1 cellular context compared by ENCODE assay signal in the genomic region with DNA sequence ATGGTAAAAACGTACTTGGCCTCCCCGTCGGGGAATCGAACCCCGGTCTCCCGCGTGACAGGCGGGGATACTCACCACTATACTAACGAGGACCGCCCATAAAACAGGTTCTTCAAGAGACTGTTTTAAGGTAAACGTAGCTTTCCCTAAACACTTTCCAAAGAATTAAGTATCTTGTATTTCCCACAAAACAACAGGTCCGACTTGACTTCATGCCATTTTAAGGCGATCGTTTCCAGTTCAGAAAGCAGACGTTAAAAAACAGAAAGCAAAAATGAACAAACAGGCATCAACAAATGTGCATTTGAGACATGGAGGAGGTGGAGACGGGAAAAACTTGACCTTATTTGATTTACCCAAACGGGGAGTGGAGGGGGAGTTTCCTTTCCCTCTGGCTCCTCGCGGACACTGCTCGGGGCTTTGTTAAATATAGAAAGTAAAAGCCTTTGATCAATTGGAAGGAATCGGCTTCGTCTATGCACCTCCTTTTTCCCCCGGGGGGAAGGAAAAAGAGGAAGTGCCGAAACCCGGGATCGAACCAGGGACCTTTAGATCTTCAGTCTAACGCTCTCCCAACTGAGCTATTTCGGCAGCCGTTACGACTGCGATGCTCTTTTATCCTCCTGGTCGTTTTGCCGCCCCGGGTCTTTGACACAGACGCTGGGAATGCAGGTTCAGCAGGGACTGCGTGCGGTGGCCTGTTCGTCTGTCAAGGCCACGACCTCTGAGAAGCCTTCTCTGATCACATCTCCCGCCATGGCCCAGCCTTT.
TF ChIP-seq lines count a peak whose summit lies in the region.

No MANE protein-coding gene starts in this region.

TF ChIP-seq in K562, 482 proteins besides CTCF, POLR2A, EP300 and RAD21 (continued from another document and continues in another):
- TF ChIP-seq, protein P1, sequence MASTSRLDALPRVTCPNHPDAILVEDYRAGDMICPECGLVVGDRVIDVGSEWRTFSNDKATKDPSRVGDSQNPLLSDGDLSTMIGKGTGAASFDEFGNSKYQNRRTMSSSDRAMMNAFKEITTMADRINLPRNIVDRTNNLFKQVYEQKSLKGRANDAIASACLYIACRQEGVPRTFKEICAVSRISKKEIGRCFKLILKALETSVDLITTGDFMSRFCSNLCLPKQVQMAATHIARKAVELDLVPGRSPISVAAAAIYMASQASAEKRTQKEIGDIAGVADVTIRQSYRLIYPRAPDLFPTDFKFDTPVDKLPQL (IDR thresholded peaks at IDR 0.05; ENCODE audit: extremely low read depth, insufficient read length) = no peak
- TF ChIP-seq ZC3H4 (CRISPR knock-in tag; IDR thresholded peaks at IDR 0.05; ENCODE audit: borderline replicate concordance) = no peak
- peak; percentile 71 for TF ChIP-seq BDP1 (IDR thresholded peaks at IDR 0.05; ENCODE audit: insufficient read depth, insufficient read length)
- TF ChIP-seq, protein P2, sequence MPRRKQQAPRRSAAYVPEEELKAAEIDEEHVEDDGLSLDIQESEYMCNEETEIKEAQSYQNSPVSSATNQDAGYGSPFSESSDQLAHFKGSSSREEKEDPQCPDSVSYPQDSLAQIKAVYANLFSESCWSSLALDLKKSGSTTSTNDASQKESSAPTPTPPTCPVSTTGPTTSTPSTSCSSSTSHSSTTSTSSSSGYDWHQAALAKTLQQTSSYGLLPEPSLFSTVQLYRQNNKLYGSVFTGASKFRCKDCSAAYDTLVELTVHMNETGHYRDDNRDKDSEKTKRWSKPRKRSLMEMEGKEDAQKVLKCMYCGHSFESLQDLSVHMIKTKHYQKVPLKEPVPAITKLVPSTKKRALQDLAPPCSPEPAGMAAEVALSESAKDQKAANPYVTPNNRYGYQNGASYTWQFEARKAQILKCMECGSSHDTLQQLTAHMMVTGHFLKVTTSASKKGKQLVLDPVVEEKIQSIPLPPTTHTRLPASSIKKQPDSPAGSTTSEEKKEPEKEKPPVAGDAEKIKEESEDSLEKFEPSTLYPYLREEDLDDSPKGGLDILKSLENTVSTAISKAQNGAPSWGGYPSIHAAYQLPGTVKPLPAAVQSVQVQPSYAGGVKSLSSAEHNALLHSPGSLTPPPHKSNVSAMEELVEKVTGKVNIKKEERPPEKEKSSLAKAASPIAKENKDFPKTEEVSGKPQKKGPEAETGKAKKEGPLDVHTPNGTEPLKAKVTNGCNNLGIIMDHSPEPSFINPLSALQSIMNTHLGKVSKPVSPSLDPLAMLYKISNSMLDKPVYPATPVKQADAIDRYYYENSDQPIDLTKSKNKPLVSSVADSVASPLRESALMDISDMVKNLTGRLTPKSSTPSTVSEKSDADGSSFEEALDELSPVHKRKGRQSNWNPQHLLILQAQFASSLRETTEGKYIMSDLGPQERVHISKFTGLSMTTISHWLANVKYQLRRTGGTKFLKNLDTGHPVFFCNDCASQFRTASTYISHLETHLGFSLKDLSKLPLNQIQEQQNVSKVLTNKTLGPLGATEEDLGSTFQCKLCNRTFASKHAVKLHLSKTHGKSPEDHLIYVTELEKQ (CRISPR knock-in tag; IDR thresholded peaks at IDR 0.05) = no peak
- TF ChIP-seq NCOA6 (IDR thresholded peaks at IDR 0.05) = no peak
- peak; percentile 41 to 89; a peak in 3 of 4 replicates for TF ChIP-seq TBL1XR1 (IDR thresholded peaks at IDR 0.05; ENCODE audit: low read length in 2 of 2)
- no peak for TF ChIP-seq SMARCA4 (IDR thresholded peaks at IDR 0.05)
- TF ChIP-seq EWSR1 (IDR thresholded peaks at IDR 0.05; ENCODE audit: borderline replicate concordance, low read depth, partially characterized antibody) = no peak
- TF ChIP-seq TEAD1 (CRISPR knock-in tag; IDR thresholded peaks at IDR 0.05) = peak; percentile 16 to 86; a peak in 3 of 4 replicates
- peak; percentile 49; the same call in 1 of the 2 replicates for TF ChIP-seq ATF7 (IDR thresholded peaks at IDR 0.05)
- TF ChIP-seq GTF2F1 (IDR thresholded peaks at IDR 0.05; ENCODE audit: low read depth, low read length) = 0 out of 2 replicates have a peak, but pooled peaks have one; percentile 50
- TF ChIP-seq CAMTA2 (CRISPR knock-in tag; conservative IDR thresholded peaks at IDR 0.05) = no peak
- TF ChIP-seq EZH2 (IDR thresholded peaks at IDR 0.05; ENCODE audit: borderline replicate concordance, low read depth, low read length) = no peak
- TF ChIP-seq RHOXF2B (CRISPR knock-in tag; conservative IDR thresholded peaks at IDR 0.05) = no peak
- TF ChIP-seq MCM3 (IDR thresholded peaks at IDR 0.05) = no peak
- TF ChIP-seq, protein P3, sequence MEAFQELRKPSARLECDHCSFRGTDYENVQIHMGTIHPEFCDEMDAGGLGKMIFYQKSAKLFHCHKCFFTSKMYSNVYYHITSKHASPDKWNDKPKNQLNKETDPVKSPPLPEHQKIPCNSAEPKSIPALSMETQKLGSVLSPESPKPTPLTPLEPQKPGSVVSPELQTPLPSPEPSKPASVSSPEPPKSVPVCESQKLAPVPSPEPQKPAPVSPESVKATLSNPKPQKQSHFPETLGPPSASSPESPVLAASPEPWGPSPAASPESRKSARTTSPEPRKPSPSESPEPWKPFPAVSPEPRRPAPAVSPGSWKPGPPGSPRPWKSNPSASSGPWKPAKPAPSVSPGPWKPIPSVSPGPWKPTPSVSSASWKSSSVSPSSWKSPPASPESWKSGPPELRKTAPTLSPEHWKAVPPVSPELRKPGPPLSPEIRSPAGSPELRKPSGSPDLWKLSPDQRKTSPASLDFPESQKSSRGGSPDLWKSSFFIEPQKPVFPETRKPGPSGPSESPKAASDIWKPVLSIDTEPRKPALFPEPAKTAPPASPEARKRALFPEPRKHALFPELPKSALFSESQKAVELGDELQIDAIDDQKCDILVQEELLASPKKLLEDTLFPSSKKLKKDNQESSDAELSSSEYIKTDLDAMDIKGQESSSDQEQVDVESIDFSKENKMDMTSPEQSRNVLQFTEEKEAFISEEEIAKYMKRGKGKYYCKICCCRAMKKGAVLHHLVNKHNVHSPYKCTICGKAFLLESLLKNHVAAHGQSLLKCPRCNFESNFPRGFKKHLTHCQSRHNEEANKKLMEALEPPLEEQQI (IDR thresholded peaks at IDR 0.05) = peak; percentile 41; the same call in 1 of the 2 replicates
- TF ChIP-seq, protein P4, sequence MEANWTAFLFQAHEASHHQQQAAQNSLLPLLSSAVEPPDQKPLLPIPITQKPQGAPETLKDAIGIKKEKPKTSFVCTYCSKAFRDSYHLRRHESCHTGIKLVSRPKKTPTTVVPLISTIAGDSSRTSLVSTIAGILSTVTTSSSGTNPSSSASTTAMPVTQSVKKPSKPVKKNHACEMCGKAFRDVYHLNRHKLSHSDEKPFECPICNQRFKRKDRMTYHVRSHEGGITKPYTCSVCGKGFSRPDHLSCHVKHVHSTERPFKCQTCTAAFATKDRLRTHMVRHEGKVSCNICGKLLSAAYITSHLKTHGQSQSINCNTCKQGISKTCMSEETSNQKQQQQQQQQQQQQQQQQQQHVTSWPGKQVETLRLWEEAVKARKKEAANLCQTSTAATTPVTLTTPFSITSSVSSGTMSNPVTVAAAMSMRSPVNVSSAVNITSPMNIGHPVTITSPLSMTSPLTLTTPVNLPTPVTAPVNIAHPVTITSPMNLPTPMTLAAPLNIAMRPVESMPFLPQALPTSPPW (CRISPR knock-in tag; IDR thresholded peaks at IDR 0.05) = peak; percentile 56
- 0 out of 2 replicates have a peak, but pooled peaks have one; percentile 64 for TF ChIP-seq HNRNPUL1 (IDR thresholded peaks at IDR 0.05; ENCODE audit: low read length)
- peak; percentile 27; the same call in 1 of the 2 replicates for TF ChIP-seq ETV1 (tag; conservative IDR thresholded peaks at IDR 0.05; ENCODE audit: low read depth)
- TF ChIP-seq, protein P5, sequence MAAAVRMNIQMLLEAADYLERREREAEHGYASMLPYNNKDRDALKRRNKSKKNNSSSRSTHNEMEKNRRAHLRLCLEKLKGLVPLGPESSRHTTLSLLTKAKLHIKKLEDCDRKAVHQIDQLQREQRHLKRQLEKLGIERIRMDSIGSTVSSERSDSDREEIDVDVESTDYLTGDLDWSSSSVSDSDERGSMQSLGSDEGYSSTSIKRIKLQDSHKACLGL (CRISPR knock-in tag; IDR thresholded peaks at IDR 0.05; ENCODE audit: borderline replicate concordance, poor library complexity, severe bottlenecking) = no peak
- TF ChIP-seq ZBTB1 (CRISPR knock-in tag; IDR thresholded peaks at IDR 0.05; ENCODE audit: borderline replicate concordance, low read depth) = no peak
- TF ChIP-seq CBX8 (IDR thresholded peaks at IDR 0.05; ENCODE audit: borderline replicate concordance, extremely low read depth, low read depth, low read length, poor library complexity, severe bottlenecking) = no peak
- TF ChIP-seq, protein P6, sequence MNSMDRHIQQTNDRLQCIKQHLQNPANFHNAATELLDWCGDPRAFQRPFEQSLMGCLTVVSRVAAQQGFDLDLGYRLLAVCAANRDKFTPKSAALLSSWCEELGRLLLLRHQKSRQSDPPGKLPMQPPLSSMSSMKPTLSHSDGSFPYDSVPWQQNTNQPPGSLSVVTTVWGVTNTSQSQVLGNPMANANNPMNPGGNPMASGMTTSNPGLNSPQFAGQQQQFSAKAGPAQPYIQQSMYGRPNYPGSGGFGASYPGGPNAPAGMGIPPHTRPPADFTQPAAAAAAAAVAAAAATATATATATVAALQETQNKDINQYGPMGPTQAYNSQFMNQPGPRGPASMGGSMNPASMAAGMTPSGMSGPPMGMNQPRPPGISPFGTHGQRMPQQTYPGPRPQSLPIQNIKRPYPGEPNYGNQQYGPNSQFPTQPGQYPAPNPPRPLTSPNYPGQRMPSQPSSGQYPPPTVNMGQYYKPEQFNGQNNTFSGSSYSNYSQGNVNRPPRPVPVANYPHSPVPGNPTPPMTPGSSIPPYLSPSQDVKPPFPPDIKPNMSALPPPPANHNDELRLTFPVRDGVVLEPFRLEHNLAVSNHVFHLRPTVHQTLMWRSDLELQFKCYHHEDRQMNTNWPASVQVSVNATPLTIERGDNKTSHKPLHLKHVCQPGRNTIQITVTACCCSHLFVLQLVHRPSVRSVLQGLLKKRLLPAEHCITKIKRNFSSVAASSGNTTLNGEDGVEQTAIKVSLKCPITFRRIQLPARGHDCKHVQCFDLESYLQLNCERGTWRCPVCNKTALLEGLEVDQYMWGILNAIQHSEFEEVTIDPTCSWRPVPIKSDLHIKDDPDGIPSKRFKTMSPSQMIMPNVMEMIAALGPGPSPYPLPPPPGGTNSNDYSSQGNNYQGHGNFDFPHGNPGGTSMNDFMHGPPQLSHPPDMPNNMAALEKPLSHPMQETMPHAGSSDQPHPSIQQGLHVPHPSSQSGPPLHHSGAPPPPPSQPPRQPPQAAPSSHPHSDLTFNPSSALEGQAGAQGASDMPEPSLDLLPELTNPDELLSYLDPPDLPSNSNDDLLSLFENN (IDR thresholded peaks at IDR 0.05; ENCODE audit: low read depth in 2 of 2, low read length in 2 of 2) = no peak
- TF ChIP-seq, protein P7, sequence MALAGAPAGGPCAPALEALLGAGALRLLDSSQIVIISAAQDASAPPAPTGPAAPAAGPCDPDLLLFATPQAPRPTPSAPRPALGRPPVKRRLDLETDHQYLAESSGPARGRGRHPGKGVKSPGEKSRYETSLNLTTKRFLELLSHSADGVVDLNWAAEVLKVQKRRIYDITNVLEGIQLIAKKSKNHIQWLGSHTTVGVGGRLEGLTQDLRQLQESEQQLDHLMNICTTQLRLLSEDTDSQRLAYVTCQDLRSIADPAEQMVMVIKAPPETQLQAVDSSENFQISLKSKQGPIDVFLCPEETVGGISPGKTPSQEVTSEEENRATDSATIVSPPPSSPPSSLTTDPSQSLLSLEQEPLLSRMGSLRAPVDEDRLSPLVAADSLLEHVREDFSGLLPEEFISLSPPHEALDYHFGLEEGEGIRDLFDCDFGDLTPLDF (CRISPR knock-in tag; IDR thresholded peaks at IDR 0.05) = no peak; the same call in 1 of the 2 replicates
- TF ChIP-seq ZBTB7A (IDR thresholded peaks at IDR 0.05; ENCODE audit: borderline replicate concordance, control insufficient read depth, low read depth, low read length) = no peak
- TF ChIP-seq MAFK (IDR thresholded peaks at IDR 0.05; ENCODE audit: low read length) = peak; percentile 43
- TF ChIP-seq SMAD2 (IDR thresholded peaks at IDR 0.05; ENCODE audit: low read depth, low read length) = no peak
- no peak for TF ChIP-seq PTBP1 (IDR thresholded peaks at IDR 0.05; ENCODE audit: low read depth, low read length)
- TF ChIP-seq, protein P8, sequence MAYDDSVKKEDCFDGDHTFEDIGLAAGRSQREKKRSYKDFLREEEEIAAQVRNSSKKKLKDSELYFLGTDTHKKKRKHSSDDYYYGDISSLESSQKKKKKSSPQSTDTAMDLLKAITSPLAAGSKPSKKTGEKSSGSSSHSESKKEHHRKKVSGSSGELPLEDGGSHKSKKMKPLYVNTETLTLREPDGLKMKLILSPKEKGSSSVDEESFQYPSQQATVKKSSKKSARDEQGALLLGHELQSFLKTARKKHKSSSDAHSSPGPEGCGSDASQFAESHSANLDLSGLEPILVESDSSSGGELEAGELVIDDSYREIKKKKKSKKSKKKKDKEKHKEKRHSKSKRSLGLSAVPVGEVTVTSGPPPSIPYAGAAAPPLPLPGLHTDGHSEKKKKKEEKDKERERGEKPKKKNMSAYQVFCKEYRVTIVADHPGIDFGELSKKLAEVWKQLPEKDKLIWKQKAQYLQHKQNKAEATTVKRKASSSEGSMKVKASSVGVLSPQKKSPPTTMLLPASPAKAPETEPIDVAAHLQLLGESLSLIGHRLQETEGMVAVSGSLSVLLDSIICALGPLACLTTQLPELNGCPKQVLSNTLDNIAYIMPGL (CRISPR knock-in tag; IDR thresholded peaks at IDR 0.05) = peak; percentile 94
- TF ChIP-seq ZNF551 (CRISPR knock-in tag; IDR thresholded peaks at IDR 0.05) = no peak
- peak; percentile 78 for TF ChIP-seq TEAD4 (IDR thresholded peaks at IDR 0.05; ENCODE audit: low read length)
- TF ChIP-seq TEAD4 (CRISPR knock-in tag; IDR thresholded peaks at IDR 0.05; ENCODE audit: borderline replicate concordance) = no peak
- no peak for TF ChIP-seq MTF1 (CRISPR knock-in tag; IDR thresholded peaks at IDR 0.05; ENCODE audit: borderline replicate concordance)
- TF ChIP-seq CBFA2T3 (IDR thresholded peaks at IDR 0.05) = no peak
- TF ChIP-seq TOE1 (IDR thresholded peaks at IDR 0.05; ENCODE audit: borderline replicate concordance) = no peak; the same call in 1 of the 2 replicates
- 0 out of 2 replicates have a peak, but pooled peaks have one; percentile 89 for TF ChIP-seq TOE1 (CRISPR knock-in tag; IDR thresholded peaks at IDR 0.05; ENCODE audit: borderline replicate concordance, low read depth)
- TF ChIP-seq HMG20B (CRISPR knock-in tag; IDR thresholded peaks at IDR 0.05) = no peak
- TF ChIP-seq, protein P9, sequence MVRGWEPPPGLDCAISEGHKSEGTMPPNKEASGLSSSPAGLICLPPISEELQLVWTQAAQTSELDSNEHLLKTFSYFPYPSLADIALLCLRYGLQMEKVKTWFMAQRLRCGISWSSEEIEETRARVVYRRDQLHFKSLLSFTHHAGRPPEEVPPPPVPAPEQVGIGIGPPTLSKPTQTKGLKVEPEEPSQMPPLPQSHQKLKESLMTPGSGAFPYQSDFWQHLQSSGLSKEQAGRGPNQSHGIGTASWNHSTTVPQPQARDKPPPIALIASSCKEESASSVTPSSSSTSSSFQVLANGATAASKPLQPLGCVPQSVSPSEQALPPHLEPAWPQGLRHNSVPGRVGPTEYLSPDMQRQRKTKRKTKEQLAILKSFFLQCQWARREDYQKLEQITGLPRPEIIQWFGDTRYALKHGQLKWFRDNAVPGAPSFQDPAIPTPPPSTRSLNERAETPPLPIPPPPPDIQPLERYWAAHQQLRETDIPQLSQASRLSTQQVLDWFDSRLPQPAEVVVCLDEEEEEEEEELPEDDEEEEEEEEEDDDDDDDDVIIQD (CRISPR knock-in tag; IDR thresholded peaks at IDR 0.05) = no peak
- no peak for TF ChIP-seq SMAD3 (CRISPR knock-in tag; conservative IDR thresholded peaks at IDR 0.05)
- TF ChIP-seq ZNF707 (CRISPR knock-in tag; conservative IDR thresholded peaks at IDR 0.05) = no peak
- TF ChIP-seq SRSF1 (IDR thresholded peaks at IDR 0.05; ENCODE audit: low read depth, low read length) = no peak
- TF ChIP-seq CXXC5 (CRISPR knock-in tag; IDR thresholded peaks at IDR 0.05) = peak; percentile 79
- TF ChIP-seq CHD4 (IDR thresholded peaks at IDR 0.05; ENCODE audit: insufficient read depth, insufficient replicate concordance, low read depth, low read length, poor library complexity, severe bottlenecking) = no peak
- TF ChIP-seq STAG1 (CRISPR knock-in tag; IDR thresholded peaks at IDR 0.05; ENCODE audit: borderline replicate concordance) = no peak
